8 cellular contexts compared by ENCODE assay signal in the genomic region with DNA sequence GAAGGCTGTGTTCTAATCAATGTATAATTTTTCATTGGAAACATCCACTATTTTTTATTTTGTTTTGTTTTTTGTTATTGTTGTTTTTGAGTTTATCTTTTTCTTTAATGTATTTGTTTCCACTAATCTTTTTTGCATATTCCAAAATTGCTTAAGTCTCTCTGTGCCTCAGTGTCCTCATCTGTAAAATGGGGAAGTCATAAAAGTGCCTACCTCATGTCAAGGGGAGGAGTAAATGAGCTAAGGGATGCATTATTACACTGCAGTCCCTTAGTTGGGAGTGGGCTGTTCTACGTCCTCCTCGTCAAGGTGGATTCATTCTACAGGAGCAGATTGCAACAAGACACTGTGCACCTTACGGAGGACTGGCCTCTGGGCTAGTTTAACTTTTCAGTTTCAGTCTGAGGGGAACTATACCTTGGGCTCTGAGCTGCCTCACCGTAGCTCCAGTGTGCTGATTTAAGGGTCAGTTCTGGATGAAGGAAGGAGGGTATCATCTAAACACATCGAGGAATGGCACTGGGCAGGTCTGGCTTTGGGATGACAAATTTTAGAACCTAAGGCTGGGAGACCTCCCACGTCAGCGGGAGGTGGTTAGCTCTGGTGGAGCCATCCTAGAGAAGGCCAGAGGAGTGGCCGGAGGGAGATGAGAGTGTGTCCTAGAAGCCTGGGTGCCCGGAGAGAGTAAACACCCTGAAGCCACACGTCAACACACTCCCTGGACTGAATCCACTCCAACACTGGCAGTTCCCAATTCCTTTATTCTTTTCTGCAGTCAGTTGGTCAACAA. TPM values are rescaled to one million over a fixed set of nuclear protein-coding genes. Genes with fewer than 3 reads are reported as not detected.
DNase-seq lines count a peak whose midpoint lies in the region; ATAC-seq and TF ChIP-seq lines count a peak whose summit lies in the region.

No MANE protein-coding gene starts in this region.

- no peaks in the 10 kb centered on the region for H3K36me3 ChIP-seq in BLaER1 treated with 17β-estradiol and CSF1 and Interleukin-3, amounts not matched to agents 10 nM and 100 nM
- H3K36me3 ChIP-seq in HCT116 (ENCODE audit: control insufficient read depth in 1 of 2, insufficient read depth in 2 of 2, low read length in 2 of 2) (peaks cover 0 to 2% of the 10 kb centered on the region in 2 experiments; a peak in 1 of 4 replicates), adipocyte (ENCODE audit: control insufficient read depth, insufficient read depth, low read length, severe bottlenecking) (no peaks in the 10 kb centered on the region), neuronal stem cell (replicated peaks in 1 of 2; ENCODE audit: control insufficient read depth in 2 of 2, insufficient read depth in 2 of 2, low read length in 2 of 2) (no peaks in the 10 kb centered on the region)

- H3K23ac ChIP-seq in neuronal stem cell (ENCODE audit: low read depth, low read length, poor library complexity) = no peak overlapping the region

- no peak for TF ChIP-seq RAD21 in HCT116 (IDR thresholded peaks at IDR 0.05; ENCODE audit: low read depth)

- CTCF ChIA-PET in HCT116 (lab: Charles Lee) = interaction anchor here (1.2 to 1.3 kb wide), 2 partner anchors 230 to 287 kb away, joined by 3 read pairs; no protein-coding TSS in a partner anchor

- peaks cover 10% of the 10 kb centered on the region; the same call in 1 of the 2 replicates for H3K79me2 ChIP-seq in HCT116 (ENCODE audit: insufficient read depth, low read length)

- H4K8ac ChIP-seq in neuronal stem cell (ENCODE audit: low read depth, low read length) = no peak overlapping the region

- H2BK120ac ChIP-seq in neuronal stem cell (ENCODE audit: low read depth, low read length) = no peak overlapping the region

- H3K4me1 ChIP-seq in BLaER1 treated with 17β-estradiol and CSF1 and Interleukin-3, amounts not matched to agents 10 nM and 100 nM = peaks cover 60 to 83% (median 68%) of the 10 kb centered on the region in 10 experiments
- H3K4me1 ChIP-seq in HCT116 (ENCODE audit: control insufficient read depth in 1 of 2, insufficient read depth in 2 of 2, low read length in 2 of 2) (peaks cover 21 to 44% of the 10 kb centered on the region in 2 experiments), adipocyte (ENCODE audit: control insufficient read depth, insufficient read depth, low read length) (peaks cover 34% of the 10 kb centered on the region), neuronal stem cell (ENCODE audit: control insufficient read depth in 2 of 2, insufficient read depth in 1 of 2, low read depth in 1 of 2, low read length in 2 of 2) (peaks cover 3 to 11% of the 10 kb centered on the region in 2 donors)

- POLR2A ChIA-PET in HCT116 (lab: Charles Lee) = no interaction called here

- ATAC-seq in HCT116 (no peak), GM21423 (IDR thresholded peaks at IDR 0.05; ENCODE audit: unreplicated experiment) (no peak)

- H3K4me2 ChIP-seq in BLaER1 treated with 17β-estradiol and CSF1 and Interleukin-3, amounts not matched to agents 10 nM and 100 nM = peak overlapping the region; percentile 65 to 96 (median 74); a peak in 20 of 22 replicates
- peak overlapping the region; percentile 70 for H3K4me2 ChIP-seq in HCT116 (ENCODE audit: low read length)
- H3K4me2 ChIP-seq in neuronal stem cell (ENCODE audit: insufficient read depth, low read length, poor library complexity, severe bottlenecking) = no peak overlapping the region

- H3K4me3 ChIP-seq in BLaER1 treated with 17β-estradiol and CSF1 and Interleukin-3, amounts not matched to agents 10 nM and 100 nM = peak overlapping the region in 1 of 10 experiments; percentile 14; a peak in 1 of 20 replicates
- H3K4me3 ChIP-seq in HCT116 (replicated peaks in 1 of 2; ENCODE audit: low read depth in 1 of 2, low read length in 2 of 2) = no peak overlapping the region
- no peak overlapping the region for H3K4me3 ChIP-seq in adipocyte (ENCODE audit: low read length)
- H3K4me3 ChIP-seq in neuronal stem cell (ENCODE audit: low read length in 2 of 2) = no peak overlapping the region

- no TSS peak for BruUV-seq in HCT116 (replicated peaks; lab: Mats Ljungman, UMichigan)

- no CpG with 5 or more reads among the region's 10 CpGs for WGBS in neuronal stem cell (ENCODE audit: extremely low coverage in 2 of 2, insufficient read length in 2 of 2, insufficient replicate concordance in 1 of 2), 2 donors

- H3K79me1 ChIP-seq in neuronal stem cell (ENCODE audit: low read depth, low read length) = no peaks in the 10 kb centered on the region

- H2BK12ac ChIP-seq in neuronal stem cell (ENCODE audit: low read length) = no peak overlapping the region

- RAD21 ChIA-PET in HCT116 (lab: Charles Lee; ENCODE audit: low non-redundant PET in 1 of 2, low total read pairs in 2 of 2, uncharacterized antibody in 2 of 2, unreplicated experiment in 2 of 2) = no interaction called here

- H2AFZ ChIP-seq in HCT116 (ENCODE audit: low read depth, low read length, poor library complexity, severe bottlenecking) (no peak overlapping the region), neuronal stem cell (ENCODE audit: low read length) (peak overlapping the region; percentile 89)

- no peaks in the 10 kb centered on the region for H3K27me3 ChIP-seq in BLaER1 treated with 17β-estradiol and CSF1 and Interleukin-3, amounts not matched to agents 10 nM and 100 nM
- H3K27me3 ChIP-seq in HCT116 (ENCODE audit: insufficient read depth, low read length) (no peaks in the 10 kb centered on the region), adipocyte (replicated peaks; ENCODE audit: control insufficient read depth, insufficient read depth, low read length) (no peaks in the 10 kb centered on the region), neuronal stem cell (ENCODE audit: control insufficient read depth in 3 of 3, insufficient read depth in 3 of 3, low read depth in 1 of 3, low read length in 3 of 3) (no peaks in the 10 kb centered on the region)

- no peak overlapping the region for H3K18ac ChIP-seq in neuronal stem cell (ENCODE audit: low read length)

- TF ChIP-seq CTCF in HCT116 (IDR thresholded peaks at IDR 0.05 in 2 of 3, conservative IDR thresholded peaks at IDR 0.05 in 1 of 3; ENCODE audit: borderline replicate concordance in 1 of 3, insufficient read depth in 1 of 3, low read depth in 2 of 3, low read length in 2 of 3) = no peak

- no peaks in the 10 kb centered on the region for H3K9me3 ChIP-seq in BLaER1 treated with 17β-estradiol and CSF1 and Interleukin-3, amounts not matched to agents 10 nM and 100 nM (replicated peaks in 1 of 11)
- no peaks in the 10 kb centered on the region for H3K9me3 ChIP-seq in HCT116 (ENCODE audit: control insufficient read depth in 1 of 2, insufficient read depth in 1 of 2, low read depth in 1 of 2, low read length in 2 of 2)
- no peaks in the 10 kb centered on the region for H3K9me3 ChIP-seq in adipocyte (ENCODE audit: control insufficient read depth, low read length)
- no peaks in the 10 kb centered on the region for H3K9me3 ChIP-seq in neuronal stem cell (replicated peaks in 1 of 2; ENCODE audit: control insufficient read depth in 2 of 2, insufficient read depth in 1 of 2, low read depth in 1 of 2, low read length in 2 of 2)

- H4K20me1 ChIP-seq in BLaER1 treated with 17β-estradiol and CSF1 and Interleukin-3, amounts not matched to agents 10 nM and 100 nM = no peaks in the 10 kb centered on the region
- H4K20me1 ChIP-seq in HCT116 (ENCODE audit: insufficient read depth) = no peaks in the 10 kb centered on the region

- no peak overlapping the region for H2AK5ac ChIP-seq in neuronal stem cell (ENCODE audit: low read depth, low read length)

- H3K4ac ChIP-seq in neuronal stem cell (ENCODE audit: low read length) = no peak overlapping the region

- no peak overlapping the region for H3K14ac ChIP-seq in neuronal stem cell (ENCODE audit: low read length)

- intact Hi-C loops in HCT116 (cut with micrococcal nuclease) = loop anchor here (2.0 to 10.0 kb wide), 2 partner anchors 65 to 121 kb away; partner anchors contain the start of genes BMF and BUB1B

- no peak overlapping the region for H2BK15ac ChIP-seq in neuronal stem cell (ENCODE audit: low read length)

- no peak for TF ChIP-seq POLR2A in HCT116 (IDR thresholded peaks at IDR 0.05; ENCODE audit: borderline replicate concordance, extremely low read depth, insufficient read depth, insufficient read length)

- no peak overlapping the region for H4K91ac ChIP-seq in neuronal stem cell (ENCODE audit: low read depth, low read length, poor library complexity)

- peak overlapping the region in 9 of 11 experiments; percentile 22 to 64 (median 54); a peak in 14 of 22 replicates for H3K9ac ChIP-seq in BLaER1 treated with 17β-estradiol and CSF1 and Interleukin-3, amounts not matched to agents 10 nM and 100 nM
- H3K9ac ChIP-seq in HCT116 (ENCODE audit: low read length) (peak overlapping the region; percentile 46), adipocyte (ENCODE audit: low read length) (peak overlapping the region; percentile 53), neuronal stem cell (ENCODE audit: low read depth, low read length, poor library complexity) (no peak overlapping the region)

- DNase-seq in HCT116 (ENCODE audit: low read depth, low spot score) (no peak), adipocyte (ENCODE audit: low read depth) (no peak), neuronal stem cell (ENCODE audit: low spot score) (no peak), NCI-H1092 (lab: John Stamatoyannopoulos, UW) (no peak), NCI-H1930 (lab: John Stamatoyannopoulos, UW) (no peak)
- no peak for DNase-seq in stimulated activated CD4-positive, alpha-beta T cell treated with anti-CD3 and anti-CD28 coated beads, Interleukin-1b, Interleukin-23, amount 100 ng/mL, for 48 hours

- H3K27ac ChIP-seq in BLaER1 treated with 17β-estradiol and CSF1 and Interleukin-3, amounts not matched to agents 10 nM and 100 nM = peak overlapping the region in 8 of 11 experiments; percentile 0 to 85 (median 44); a peak in 12 of 22 replicates
- H3K27ac ChIP-seq in HCT116 (ENCODE audit: low read depth, low read length) (no peak overlapping the region), neuronal stem cell (replicated peaks; ENCODE audit: low read length) (no peak overlapping the region)

- no peak overlapping the region for H2BK5ac ChIP-seq in neuronal stem cell (ENCODE audit: low read length)

- no peaks in the 10 kb centered on the region for H3K9me2 ChIP-seq in HCT116 (ENCODE audit: insufficient read depth)

TF ChIP-seq in HCT116, 20 proteins besides CTCF, POLR2A, EP300 and RAD21 (continues in another document):
- TF ChIP-seq, protein P1, sequence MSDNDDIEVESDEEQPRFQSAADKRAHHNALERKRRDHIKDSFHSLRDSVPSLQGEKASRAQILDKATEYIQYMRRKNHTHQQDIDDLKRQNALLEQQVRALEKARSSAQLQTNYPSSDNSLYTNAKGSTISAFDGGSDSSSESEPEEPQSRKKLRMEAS (IDR thresholded peaks at IDR 0.05) = no peak
- no peak for TF ChIP-seq ZFX (IDR thresholded peaks at IDR 0.05)

RNA-seq across cellular contexts. Expression of gene SRP14, which starts 5.1 kb away (rescaled TPM):
- total RNA-seq in HCT116 (2021; ENCODE audit: unreplicated experiment) = 168 TPM
- polyA plus RNA-seq in HCT116 (2012) = 166 and 208 TPM in 2 replicates
- 655 TPM for polyA plus RNA-seq in neuronal stem cell (2013, experiment 1 of 2)
- polyA plus RNA-seq in neuronal stem cell (2013, experiment 2 of 2) = 647 TPM

Comparison
In these comparisons a context has a peak if more than half of its experiments do, and no peak if none do; other contexts are left out.
1. H3K27ac ChIP-seq: peak in BLaER1 treated with 17β-estradiol and CSF1 and Interleukin-3, amounts not matched to agents 10 nM and 100 nM (8 of 11); none in HCT116 (single experiment) and neuronal stem cell (single experiment).